1 cellular context compared by ENCODE assay signal in the genomic region with DNA sequence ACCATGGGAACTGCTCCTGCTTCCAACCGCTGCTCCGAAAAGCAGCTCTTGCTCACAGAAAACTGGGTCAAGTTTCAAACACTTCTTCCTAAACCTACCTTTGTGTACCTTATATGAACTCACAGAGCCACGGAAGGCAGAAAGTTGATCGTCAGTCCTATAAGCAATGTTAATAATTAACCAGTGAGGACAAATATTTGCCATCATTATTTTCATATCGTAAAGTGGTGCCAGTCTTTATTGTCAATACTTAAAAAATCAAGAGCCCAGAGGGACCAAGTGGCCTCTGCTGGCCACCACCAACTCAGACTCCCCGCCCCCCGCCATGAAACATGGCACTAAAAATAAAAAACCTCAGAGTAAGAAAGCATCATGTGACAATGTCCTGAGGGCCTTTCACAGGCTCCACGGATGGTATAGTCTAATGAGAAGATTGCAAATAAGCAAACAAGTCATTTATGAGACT.
TF ChIP-seq lines count a peak whose summit lies in the region.

No MANE protein-coding gene starts in this region.

TF ChIP-seq in HepG2, 621 proteins besides CTCF, POLR2A, EP300 and RAD21 (continued from another document and continues in another):
- TF ChIP-seq, protein P1, sequence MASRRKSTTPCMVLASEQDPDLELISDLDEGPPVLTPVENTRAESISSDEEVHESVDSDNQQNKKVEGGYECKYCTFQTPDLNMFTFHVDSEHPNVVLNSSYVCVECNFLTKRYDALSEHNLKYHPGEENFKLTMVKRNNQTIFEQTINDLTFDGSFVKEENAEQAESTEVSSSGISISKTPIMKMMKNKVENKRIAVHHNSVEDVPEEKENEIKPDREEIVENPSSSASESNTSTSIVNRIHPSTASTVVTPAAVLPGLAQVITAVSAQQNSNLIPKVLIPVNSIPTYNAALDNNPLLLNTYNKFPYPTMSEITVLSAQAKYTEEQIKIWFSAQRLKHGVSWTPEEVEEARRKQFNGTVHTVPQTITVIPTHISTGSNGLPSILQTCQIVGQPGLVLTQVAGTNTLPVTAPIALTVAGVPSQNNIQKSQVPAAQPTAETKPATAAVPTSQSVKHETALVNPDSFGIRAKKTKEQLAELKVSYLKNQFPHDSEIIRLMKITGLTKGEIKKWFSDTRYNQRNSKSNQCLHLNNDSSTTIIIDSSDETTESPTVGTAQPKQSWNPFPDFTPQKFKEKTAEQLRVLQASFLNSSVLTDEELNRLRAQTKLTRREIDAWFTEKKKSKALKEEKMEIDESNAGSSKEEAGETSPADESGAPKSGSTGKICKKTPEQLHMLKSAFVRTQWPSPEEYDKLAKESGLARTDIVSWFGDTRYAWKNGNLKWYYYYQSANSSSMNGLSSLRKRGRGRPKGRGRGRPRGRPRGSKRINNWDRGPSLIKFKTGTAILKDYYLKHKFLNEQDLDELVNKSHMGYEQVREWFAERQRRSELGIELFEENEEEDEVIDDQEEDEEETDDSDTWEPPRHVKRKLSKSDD (CRISPR knock-in tag; IDR thresholded peaks at IDR 0.05; ENCODE audit: low read depth) = no peak
- TF ChIP-seq ZNF329 (CRISPR knock-in tag; IDR thresholded peaks at IDR 0.05; ENCODE audit: low read depth) = no peak
- TF ChIP-seq ZNF138 (CRISPR knock-in tag; IDR thresholded peaks at IDR 0.05; ENCODE audit: low read depth) = no peak
- TF ChIP-seq, protein P2, sequence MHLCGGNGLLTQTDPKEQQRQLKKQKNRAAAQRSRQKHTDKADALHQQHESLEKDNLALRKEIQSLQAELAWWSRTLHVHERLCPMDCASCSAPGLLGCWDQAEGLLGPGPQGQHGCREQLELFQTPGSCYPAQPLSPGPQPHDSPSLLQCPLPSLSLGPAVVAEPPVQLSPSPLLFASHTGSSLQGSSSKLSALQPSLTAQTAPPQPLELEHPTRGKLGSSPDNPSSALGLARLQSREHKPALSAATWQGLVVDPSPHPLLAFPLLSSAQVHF (CRISPR knock-in tag; IDR thresholded peaks at IDR 0.05) = no peak
- TF ChIP-seq, protein P3, sequence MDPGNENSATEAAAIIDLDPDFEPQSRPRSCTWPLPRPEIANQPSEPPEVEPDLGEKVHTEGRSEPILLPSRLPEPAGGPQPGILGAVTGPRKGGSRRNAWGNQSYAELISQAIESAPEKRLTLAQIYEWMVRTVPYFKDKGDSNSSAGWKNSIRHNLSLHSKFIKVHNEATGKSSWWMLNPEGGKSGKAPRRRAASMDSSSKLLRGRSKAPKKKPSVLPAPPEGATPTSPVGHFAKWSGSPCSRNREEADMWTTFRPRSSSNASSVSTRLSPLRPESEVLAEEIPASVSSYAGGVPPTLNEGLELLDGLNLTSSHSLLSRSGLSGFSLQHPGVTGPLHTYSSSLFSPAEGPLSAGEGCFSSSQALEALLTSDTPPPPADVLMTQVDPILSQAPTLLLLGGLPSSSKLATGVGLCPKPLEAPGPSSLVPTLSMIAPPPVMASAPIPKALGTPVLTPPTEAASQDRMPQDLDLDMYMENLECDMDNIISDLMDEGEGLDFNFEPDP (CRISPR knock-in tag; conservative IDR thresholded peaks at IDR 0.05) = no peak
- TF ChIP-seq LCORL (IDR thresholded peaks at IDR 0.05) = no peak
- peak; percentile 62; the same call in 1 of the 2 replicates for TF ChIP-seq LCORL (CRISPR knock-in tag; IDR thresholded peaks at IDR 0.05)
- TF ChIP-seq BHLHE40 (IDR thresholded peaks at IDR 0.05; ENCODE audit: low read length) = no peak
- no peak; the same call in 1 of the 2 replicates for TF ChIP-seq RXRA (CRISPR knock-in tag; IDR thresholded peaks at IDR 0.05)
- no peak for TF ChIP-seq FOXP1 (IDR thresholded peaks at IDR 0.05)
- peak; percentile 70 for TF ChIP-seq FOXP1 (CRISPR knock-in tag; IDR thresholded peaks at IDR 0.05)
- TF ChIP-seq CBX2 (IDR thresholded peaks at IDR 0.05; ENCODE audit: low read depth, low read length) = no peak
- no peak for TF ChIP-seq CBX2 (CRISPR knock-in tag; IDR thresholded peaks at IDR 0.05; ENCODE audit: low read depth)
- no peak for TF ChIP-seq ZNF749 (CRISPR knock-in tag; IDR thresholded peaks at IDR 0.05; ENCODE audit: borderline replicate concordance)
- TF ChIP-seq, protein P4, sequence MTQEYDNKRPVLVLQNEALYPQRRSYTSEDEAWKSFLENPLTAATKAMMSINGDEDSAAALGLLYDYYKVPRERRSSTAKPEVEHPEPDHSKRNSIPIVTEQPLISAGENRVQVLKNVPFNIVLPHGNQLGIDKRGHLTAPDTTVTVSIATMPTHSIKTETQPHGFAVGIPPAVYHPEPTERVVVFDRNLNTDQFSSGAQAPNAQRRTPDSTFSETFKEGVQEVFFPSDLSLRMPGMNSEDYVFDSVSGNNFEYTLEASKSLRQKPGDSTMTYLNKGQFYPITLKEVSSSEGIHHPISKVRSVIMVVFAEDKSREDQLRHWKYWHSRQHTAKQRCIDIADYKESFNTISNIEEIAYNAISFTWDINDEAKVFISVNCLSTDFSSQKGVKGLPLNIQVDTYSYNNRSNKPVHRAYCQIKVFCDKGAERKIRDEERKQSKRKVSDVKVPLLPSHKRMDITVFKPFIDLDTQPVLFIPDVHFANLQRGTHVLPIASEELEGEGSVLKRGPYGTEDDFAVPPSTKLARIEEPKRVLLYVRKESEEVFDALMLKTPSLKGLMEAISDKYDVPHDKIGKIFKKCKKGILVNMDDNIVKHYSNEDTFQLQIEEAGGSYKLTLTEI (CRISPR knock-in tag; conservative IDR thresholded peaks at IDR 0.05) = no peak
- TF ChIP-seq, protein P5, sequence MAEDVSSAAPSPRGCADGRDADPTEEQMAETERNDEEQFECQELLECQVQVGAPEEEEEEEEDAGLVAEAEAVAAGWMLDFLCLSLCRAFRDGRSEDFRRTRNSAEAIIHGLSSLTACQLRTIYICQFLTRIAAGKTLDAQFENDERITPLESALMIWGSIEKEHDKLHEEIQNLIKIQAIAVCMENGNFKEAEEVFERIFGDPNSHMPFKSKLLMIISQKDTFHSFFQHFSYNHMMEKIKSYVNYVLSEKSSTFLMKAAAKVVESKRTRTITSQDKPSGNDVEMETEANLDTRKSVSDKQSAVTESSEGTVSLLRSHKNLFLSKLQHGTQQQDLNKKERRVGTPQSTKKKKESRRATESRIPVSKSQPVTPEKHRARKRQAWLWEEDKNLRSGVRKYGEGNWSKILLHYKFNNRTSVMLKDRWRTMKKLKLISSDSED (CRISPR knock-in tag; IDR thresholded peaks at IDR 0.05) = no peak
- TF ChIP-seq, protein P6, sequence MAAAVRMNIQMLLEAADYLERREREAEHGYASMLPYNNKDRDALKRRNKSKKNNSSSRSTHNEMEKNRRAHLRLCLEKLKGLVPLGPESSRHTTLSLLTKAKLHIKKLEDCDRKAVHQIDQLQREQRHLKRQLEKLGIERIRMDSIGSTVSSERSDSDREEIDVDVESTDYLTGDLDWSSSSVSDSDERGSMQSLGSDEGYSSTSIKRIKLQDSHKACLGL (CRISPR knock-in tag; IDR thresholded peaks at IDR 0.05) = no peak
- no peak; the same call in 1 of the 2 replicates for TF ChIP-seq ZNF430 (CRISPR knock-in tag; IDR thresholded peaks at IDR 0.05)
- TF ChIP-seq ZNF564 (CRISPR knock-in tag; IDR thresholded peaks at IDR 0.05) = no peak
- no peak for TF ChIP-seq ZNF713 (CRISPR knock-in tag; IDR thresholded peaks at IDR 0.05)
- TF ChIP-seq ZNF496 (CRISPR knock-in tag; IDR thresholded peaks at IDR 0.05; ENCODE audit: insufficient replicate concordance) = no peak
- TF ChIP-seq, protein P7, sequence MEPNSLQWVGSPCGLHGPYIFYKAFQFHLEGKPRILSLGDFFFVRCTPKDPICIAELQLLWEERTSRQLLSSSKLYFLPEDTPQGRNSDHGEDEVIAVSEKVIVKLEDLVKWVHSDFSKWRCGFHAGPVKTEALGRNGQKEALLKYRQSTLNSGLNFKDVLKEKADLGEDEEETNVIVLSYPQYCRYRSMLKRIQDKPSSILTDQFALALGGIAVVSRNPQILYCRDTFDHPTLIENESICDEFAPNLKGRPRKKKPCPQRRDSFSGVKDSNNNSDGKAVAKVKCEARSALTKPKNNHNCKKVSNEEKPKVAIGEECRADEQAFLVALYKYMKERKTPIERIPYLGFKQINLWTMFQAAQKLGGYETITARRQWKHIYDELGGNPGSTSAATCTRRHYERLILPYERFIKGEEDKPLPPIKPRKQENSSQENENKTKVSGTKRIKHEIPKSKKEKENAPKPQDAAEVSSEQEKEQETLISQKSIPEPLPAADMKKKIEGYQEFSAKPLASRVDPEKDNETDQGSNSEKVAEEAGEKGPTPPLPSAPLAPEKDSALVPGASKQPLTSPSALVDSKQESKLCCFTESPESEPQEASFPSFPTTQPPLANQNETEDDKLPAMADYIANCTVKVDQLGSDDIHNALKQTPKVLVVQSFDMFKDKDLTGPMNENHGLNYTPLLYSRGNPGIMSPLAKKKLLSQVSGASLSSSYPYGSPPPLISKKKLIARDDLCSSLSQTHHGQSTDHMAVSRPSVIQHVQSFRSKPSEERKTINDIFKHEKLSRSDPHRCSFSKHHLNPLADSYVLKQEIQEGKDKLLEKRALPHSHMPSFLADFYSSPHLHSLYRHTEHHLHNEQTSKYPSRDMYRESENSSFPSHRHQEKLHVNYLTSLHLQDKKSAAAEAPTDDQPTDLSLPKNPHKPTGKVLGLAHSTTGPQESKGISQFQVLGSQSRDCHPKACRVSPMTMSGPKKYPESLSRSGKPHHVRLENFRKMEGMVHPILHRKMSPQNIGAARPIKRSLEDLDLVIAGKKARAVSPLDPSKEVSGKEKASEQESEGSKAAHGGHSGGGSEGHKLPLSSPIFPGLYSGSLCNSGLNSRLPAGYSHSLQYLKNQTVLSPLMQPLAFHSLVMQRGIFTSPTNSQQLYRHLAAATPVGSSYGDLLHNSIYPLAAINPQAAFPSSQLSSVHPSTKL (CRISPR knock-in tag; IDR thresholded peaks at IDR 0.05) = peak; percentile 82
- TF ChIP-seq ZNF451 (CRISPR knock-in tag; IDR thresholded peaks at IDR 0.05) = no peak
- no peak for TF ChIP-seq SETDB1 (CRISPR knock-in tag; IDR thresholded peaks at IDR 0.05; ENCODE audit: borderline replicate concordance)
- TF ChIP-seq ARHGAP35 (CRISPR knock-in tag; IDR thresholded peaks at IDR 0.05; ENCODE audit: borderline replicate concordance) = no peak
- TF ChIP-seq TBX2 (CRISPR knock-in tag; IDR thresholded peaks at IDR 0.05; ENCODE audit: borderline replicate concordance) = no peak
- TF ChIP-seq PITX1 (CRISPR knock-in tag; IDR thresholded peaks at IDR 0.05) = no peak
- TF ChIP-seq EEA1 (CRISPR knock-in tag; IDR thresholded peaks at IDR 0.05; ENCODE audit: borderline replicate concordance) = no peak
- no peak for TF ChIP-seq ZBTB42 (CRISPR knock-in tag; IDR thresholded peaks at IDR 0.05)
- TF ChIP-seq, protein P8, sequence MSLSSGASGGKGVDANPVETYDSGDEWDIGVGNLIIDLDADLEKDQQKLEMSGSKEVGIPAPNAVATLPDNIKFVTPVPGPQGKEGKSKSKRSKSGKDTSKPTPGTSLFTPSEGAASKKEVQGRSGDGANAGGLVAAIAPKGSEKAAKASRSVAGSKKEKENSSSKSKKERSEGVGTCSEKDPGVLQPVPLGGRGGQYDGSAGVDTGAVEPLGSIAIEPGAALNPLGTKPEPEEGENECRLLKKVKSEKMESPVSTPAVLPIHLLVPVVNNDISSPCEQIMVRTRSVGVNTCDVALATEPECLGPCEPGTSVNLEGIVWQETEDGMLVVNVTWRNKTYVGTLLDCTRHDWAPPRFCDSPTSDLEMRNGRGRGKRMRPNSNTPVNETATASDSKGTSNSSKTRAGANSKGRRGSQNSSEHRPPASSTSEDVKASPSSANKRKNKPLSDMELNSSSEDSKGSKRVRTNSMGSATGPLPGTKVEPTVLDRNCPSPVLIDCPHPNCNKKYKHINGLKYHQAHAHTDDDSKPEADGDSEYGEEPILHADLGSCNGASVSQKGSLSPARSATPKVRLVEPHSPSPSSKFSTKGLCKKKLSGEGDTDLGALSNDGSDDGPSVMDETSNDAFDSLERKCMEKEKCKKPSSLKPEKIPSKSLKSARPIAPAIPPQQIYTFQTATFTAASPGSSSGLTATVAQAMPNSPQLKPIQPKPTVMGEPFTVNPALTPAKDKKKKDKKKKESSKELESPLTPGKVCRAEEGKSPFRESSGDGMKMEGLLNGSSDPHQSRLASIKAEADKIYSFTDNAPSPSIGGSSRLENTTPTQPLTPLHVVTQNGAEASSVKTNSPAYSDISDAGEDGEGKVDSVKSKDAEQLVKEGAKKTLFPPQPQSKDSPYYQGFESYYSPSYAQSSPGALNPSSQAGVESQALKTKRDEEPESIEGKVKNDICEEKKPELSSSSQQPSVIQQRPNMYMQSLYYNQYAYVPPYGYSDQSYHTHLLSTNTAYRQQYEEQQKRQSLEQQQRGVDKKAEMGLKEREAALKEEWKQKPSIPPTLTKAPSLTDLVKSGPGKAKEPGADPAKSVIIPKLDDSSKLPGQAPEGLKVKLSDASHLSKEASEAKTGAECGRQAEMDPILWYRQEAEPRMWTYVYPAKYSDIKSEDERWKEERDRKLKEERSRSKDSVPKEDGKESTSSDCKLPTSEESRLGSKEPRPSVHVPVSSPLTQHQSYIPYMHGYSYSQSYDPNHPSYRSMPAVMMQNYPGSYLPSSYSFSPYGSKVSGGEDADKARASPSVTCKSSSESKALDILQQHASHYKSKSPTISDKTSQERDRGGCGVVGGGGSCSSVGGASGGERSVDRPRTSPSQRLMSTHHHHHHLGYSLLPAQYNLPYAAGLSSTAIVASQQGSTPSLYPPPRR (CRISPR knock-in tag; IDR thresholded peaks at IDR 0.05; ENCODE audit: borderline replicate concordance) = peak; percentile 56
- TF ChIP-seq WIZ (CRISPR knock-in tag; IDR thresholded peaks at IDR 0.05) = no peak
- TF ChIP-seq POGZ (CRISPR knock-in tag; IDR thresholded peaks at IDR 0.05) = no peak
- TF ChIP-seq SSRP1 (CRISPR knock-in tag; IDR thresholded peaks at IDR 0.05) = peak; percentile 9; the same call in 1 of the 2 replicates
- TF ChIP-seq ZSCAN29 (CRISPR knock-in tag; conservative IDR thresholded peaks at IDR 0.05) = no peak
- TF ChIP-seq RNF2 (conservative IDR thresholded peaks at IDR 0.05; ENCODE audit: low read depth) = no peak
- no peak for TF ChIP-seq TMF1 (CRISPR knock-in tag; IDR thresholded peaks at IDR 0.05; ENCODE audit: low read depth)
- TF ChIP-seq, protein P9, sequence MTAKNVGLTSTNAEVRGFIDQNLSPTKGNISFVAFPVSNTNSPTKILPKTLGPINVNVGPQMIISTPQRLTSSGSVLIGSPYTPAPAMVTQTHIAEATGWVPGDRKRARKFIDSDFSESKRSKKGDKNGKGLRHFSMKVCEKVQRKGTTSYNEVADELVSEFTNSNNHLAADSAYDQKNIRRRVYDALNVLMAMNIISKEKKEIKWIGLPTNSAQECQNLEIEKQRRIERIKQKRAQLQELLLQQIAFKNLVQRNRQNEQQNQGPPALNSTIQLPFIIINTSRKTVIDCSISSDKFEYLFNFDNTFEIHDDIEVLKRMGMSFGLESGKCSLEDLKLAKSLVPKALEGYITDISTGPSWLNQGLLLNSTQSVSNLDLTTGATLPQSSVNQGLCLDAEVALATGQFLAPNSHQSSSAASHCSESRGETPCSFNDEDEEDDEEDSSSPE (CRISPR knock-in tag; IDR thresholded peaks at IDR 0.05) = no peak
- TF ChIP-seq TRIM24 (CRISPR knock-in tag; IDR thresholded peaks at IDR 0.05) = no peak
- TF ChIP-seq ZC3H13 (CRISPR knock-in tag; IDR thresholded peaks at IDR 0.05) = no peak
- no peak for TF ChIP-seq ZNF589 (CRISPR knock-in tag; conservative IDR thresholded peaks at IDR 0.05)
- TF ChIP-seq AGO1 (IDR thresholded peaks at IDR 0.05; ENCODE audit: low read depth, low read length, poor library complexity, severe bottlenecking) = no peak
- no peak for TF ChIP-seq RFX3 (CRISPR knock-in tag; IDR thresholded peaks at IDR 0.05)
- no peak for TF ChIP-seq ZEB1 (IDR thresholded peaks at IDR 0.05; ENCODE audit: insufficient replicate concordance, low read depth)
- TF ChIP-seq MED13 (CRISPR knock-in tag; IDR thresholded peaks at IDR 0.05) = no peak
- TF ChIP-seq FOSL2 (CRISPR knock-in tag; IDR thresholded peaks at IDR 0.05) = peak; percentile 42; the same call in 1 of the 2 replicates
- no peak for TF ChIP-seq TSC22D2 (CRISPR knock-in tag; IDR thresholded peaks at IDR 0.05; ENCODE audit: borderline replicate concordance)
- TF ChIP-seq ZNF557 (CRISPR knock-in tag; IDR thresholded peaks at IDR 0.05) = no peak
- no peak for TF ChIP-seq ZNF780A (CRISPR knock-in tag; IDR thresholded peaks at IDR 0.05)
- TF ChIP-seq ATRX (CRISPR knock-in tag; IDR thresholded peaks at IDR 0.05; ENCODE audit: borderline replicate concordance) = no peak
- no peak for TF ChIP-seq ZNF501 (CRISPR knock-in tag; IDR thresholded peaks at IDR 0.05)
